8 cellular contexts compared by ENCODE assay signal in genomic region chr14:93977790-93978581, GRCh38. TPM values are rescaled to one million over a fixed set of nuclear protein-coding genes. Genes with fewer than 3 reads are reported as not detected.
DNase-seq lines count a peak whose midpoint lies in the region; ATAC-seq, FAIRE-seq and TF ChIP-seq lines count a peak whose summit lies in the region.

No MANE protein-coding gene starts in this region.

- CTCF ChIA-PET in T-cell (lab: Charles Lee), result interaction anchor here in 1 of 2 donors (0.6 to 1.1 kb wide), 5 partner anchors 15 to 203 kb away, joined by 3 to 12 read pairs (median 4); no protein-coding TSS in a partner anchor
- CTCF ChIA-PET in GM12878 (lab: Yijun Ruan, JAX), result interaction anchor here (0.8 to 20.8 kb wide), 13 partner anchors 9 to 154 kb away, joined by 4 to 399 read pairs (median 5); partner anchors contain the start of gene CCDC197

- intact Hi-C loops in GM12878 (cut with micrococcal nuclease; ENCODE audit: unreplicated experiment), result loop anchor here (5.0 kb wide), 1 partner anchor 104 kb away; the partner anchor contains the start of genes DDX24 and IFI27L1

- RAD21 ChIA-PET in GM12878 (lab: Charles Lee; ENCODE audit: unreplicated experiment), result interaction anchor here (0.5 to 16.9 kb wide), 8 partner anchors 7 to 147 kb away, joined by 3 to 324 read pairs (median 25); partner anchors contain the start of genes CCDC197, DDX24 and IFI27L1

- H4K20me1 ChIP-seq in GM12878 (ENCODE audit: control insufficient read depth, insufficient read depth) (no peaks in the 10 kb centered on the region), osteoblast (ENCODE audit: insufficient read depth, low read length) (no peaks in the 10 kb centered on the region)

- SMC1A ChIA-PET in GM12878 (lab: Charles Lee; ENCODE audit: uncharacterized antibody, unreplicated experiment), result interaction anchor here (0.6 to 20.2 kb wide), 10 partner anchors 8 to 1029 kb away, joined by 3 to 409 read pairs (median 8); partner anchors contain the start of gene CCDC197

- no peaks in the 10 kb centered on the region; the same call in 2 of the 3 replicates for H3K9me3 ChIP-seq in GM12878 (replicated peaks; ENCODE audit: control insufficient read depth, insufficient read depth, low read length)
- no peaks in the 10 kb centered on the region for H3K9me3 ChIP-seq in osteoblast (ENCODE audit: low read depth, low read length)

- H3K79me2 ChIP-seq in GM12878 (ENCODE audit: control insufficient read depth, insufficient read depth, low read length), result no peaks in the 10 kb centered on the region
- no peaks in the 10 kb centered on the region for H3K79me2 ChIP-seq in osteoblast (ENCODE audit: insufficient read depth, low read length)

- peak overlapping the region in 2 of 3 donors; percentile 31 to 64 for H3K4me3 Mint-ChIP-seq in T-cell
- H3K4me3 Mint-ChIP-seq in progenitor cell of endocrine pancreas (ENCODE audit: low read depth), result no peak overlapping the region

- TF ChIP-seq RAD21 in GM12878 (IDR thresholded peaks at IDR 0.05; ENCODE audit: insufficient read depth, low read depth, low read length), result peak; percentile 4; the same call in 1 of the 2 replicates

- peak overlapping the region; percentile 75; the same call in 1 of the 2 replicates for H3K4me2 ChIP-seq in GM12878 (ENCODE audit: control insufficient read depth, insufficient read depth)
- no peak overlapping the region for H3K4me2 ChIP-seq in osteoblast (ENCODE audit: insufficient read depth, low read length)

- H3K4me1 ChIP-seq in GM12878 (ENCODE audit: control insufficient read depth, insufficient read depth, low read length), result peaks cover 70% of the 10 kb centered on the region
- H3K4me1 ChIP-seq in osteoblast (ENCODE audit: insufficient read depth, low read length), result peaks cover 10% of the 10 kb centered on the region

- 44% methylated on average over 11 of the region's 11 CpGs for WGBS in GM12878 (ENCODE audit: insufficient coverage, insufficient replicate concordance, low lambda C conversion rate, missing lambda C conversion rate)

- peak overlapping the region; percentile 90 to 91 for H3K27ac Mint-ChIP-seq in T-cell
- H3K27ac Mint-ChIP-seq in progenitor cell of endocrine pancreas, result no peak overlapping the region

- DNase-seq in GM06990 (ENCODE audit: extremely low read depth, insufficient read length) (peak; percentile 77), T-cell (peak; percentile 42 to 80 (median 60)), GM12878 (ENCODE audit: low read depth, low spot score) (peak; percentile 74), progenitor cell of endocrine pancreas (ENCODE audit: low spot score, unreplicated experiment) (no peak), osteoblast (ENCODE audit: insufficient read length, low spot score, missing footprints) (no peak), NCI-H2196 (lab: John Stamatoyannopoulos, UW; ENCODE audit: unreplicated experiment) (no peak)
- peak; percentile 44 for DNase-seq in stimulated activated CD8-positive, alpha-beta memory T cell treated with anti-CD3 and anti-CD28 coated beads, Interleukin-12 subunit alpha, Interleukin-12 subunit beta, amount 100 ng/mL, for 4 hours (ENCODE audit: low read depth)

- FAIRE-seq in GM12878 (lab: Jason Lieb, UNC), result peak; percentile 77

- H3K36me3 Mint-ChIP-seq in T-cell (peaks cover 6% of the 10 kb centered on the region), progenitor cell of endocrine pancreas (ENCODE audit: insufficient read depth) (no peaks in the 10 kb centered on the region)

- peak overlapping the region; percentile 79 for H3K9ac ChIP-seq in GM12878 (ENCODE audit: control insufficient read depth, insufficient read depth, low read length)

- H3K27me3 Mint-ChIP-seq in T-cell, result peaks cover 0 to under 1% of the 10 kb centered on the region in 2 donors
- peaks cover 23% of the 10 kb centered on the region for H3K27me3 Mint-ChIP-seq in progenitor cell of endocrine pancreas

- H3K4me1 Mint-ChIP-seq in T-cell, result peaks cover 53 to 62% (median 53%) of the 10 kb centered on the region in 3 donors
- H3K4me1 Mint-ChIP-seq in progenitor cell of endocrine pancreas (ENCODE audit: low read depth), result no peaks in the 10 kb centered on the region

- H2AFZ ChIP-seq in GM12878 (ENCODE audit: control insufficient read depth, low read depth, low read length) (no peak overlapping the region), osteoblast (ENCODE audit: low read length) (no peak overlapping the region)

- H3K27me3 ChIP-seq in GM06990 (replicated peaks; ENCODE audit: control insufficient read depth, insufficient read depth, low read length) (no peaks in the 10 kb centered on the region), GM12878 (replicated peaks in 1 of 2; ENCODE audit: control insufficient read depth in 2 of 2, insufficient read depth in 2 of 2, low read length in 1 of 2) (no peaks in the 10 kb centered on the region), osteoblast (ENCODE audit: insufficient read depth, low read length) (no peaks in the 10 kb centered on the region)

- POLR2A ChIA-PET in T-cell (lab: Charles Lee) (interaction anchor here in 1 of 2 donors (0.7 kb wide), 1 partner anchor 102 kb away, joined by 3 read pairs; no protein-coding TSS in a partner anchor), GM12878 (lab: Charles Lee) (interaction anchor here (0.6 to 2.7 kb wide), 12 partner anchors 8 to 48 kb away, joined by 3 to 18 read pairs (median 8); partner anchors contain the start of genes CCDC197 and OTUB2)

- TF ChIP-seq POLR2A in GM12878 (IDR thresholded peaks at IDR 0.05; ENCODE audit: low read depth, low read length), result no peak

- H3K36me3 ChIP-seq in GM06990 (ENCODE audit: control insufficient read depth, insufficient read depth, low read length), result no peaks in the 10 kb centered on the region
- no peaks in the 10 kb centered on the region; a peak in 1 of 4 replicates for H3K36me3 ChIP-seq in GM12878 (ENCODE audit: control insufficient read depth in 2 of 2, insufficient read depth in 2 of 2, low read length in 1 of 2)
- H3K36me3 ChIP-seq in osteoblast (ENCODE audit: insufficient read depth, low read length), result no peaks in the 10 kb centered on the region

- peaks cover 11 to 14% (median 12%) of the 10 kb centered on the region in 3 donors for H3K9me3 Mint-ChIP-seq in T-cell
- H3K9me3 Mint-ChIP-seq in progenitor cell of endocrine pancreas (ENCODE audit: low read depth), result no peaks in the 10 kb centered on the region

- TF ChIP-seq EP300 in GM12878 (IDR thresholded peaks at IDR 0.05; ENCODE audit: borderline replicate concordance in 1 of 2, control insufficient read depth in 1 of 2, low read depth in 2 of 2, low read length in 2 of 2), result peak; percentile 93 to 97

- H3K4me3 ChIP-seq in GM06990 (replicated peaks; ENCODE audit: low read depth, low read length) (no peak overlapping the region), GM12878 (peak overlapping the region; percentile 67; the same call in 1 of the 2 replicates), osteoblast (ENCODE audit: insufficient read depth, low read length) (no peak overlapping the region)

- TF ChIP-seq CTCF in GM06990 (IDR thresholded peaks at IDR 0.05; ENCODE audit: insufficient read depth, low read length, poor library complexity, severe bottlenecking) (no peak), GM12878 (IDR thresholded peaks at IDR 0.05 in 2 of 3, conservative IDR thresholded peaks at IDR 0.05 in 1 of 3; ENCODE audit: control insufficient read depth in 2 of 3, extremely low read depth in 1 of 3, insufficient read depth in 1 of 3, low read depth in 3 of 3, low read length in 3 of 3) (no peak), progenitor cell of endocrine pancreas (IDR thresholded peaks at IDR 0.05; ENCODE audit: unreplicated experiment) (no peak), osteoblast (IDR thresholded peaks at IDR 0.05; ENCODE audit: extremely low read depth, low read depth, low read length) (no peak)

- H3K27ac ChIP-seq in GM12878 (ENCODE audit: control insufficient read depth, insufficient read depth), result peak overlapping the region; percentile 96
- H3K27ac ChIP-seq in osteoblast (ENCODE audit: low read depth, low read length), result no peak overlapping the region

- ATAC-seq in HG02678 (IDR thresholded peaks at IDR 0.05; ENCODE audit: unreplicated experiment), result peak; percentile 61
- peak; percentile 90 to 95 (median 94) for ATAC-seq in T-cell (replicated peaks in 1 of 4)
- peak; percentile 74 for ATAC-seq in GM12878

- no TSS peak for BruUV-seq in GM12878 (replicated peaks; lab: Mats Ljungman, UMichigan)

- in situ Hi-C loops in GM12878 (cut with MboI), result loop anchor here (10.0 kb wide), 1 partner anchor 1537 kb away; the partner anchor contains the start of gene SYNE3

RNA-seq across cellular contexts. Expression of gene ASB2, which starts 1.6 kb away (rescaled TPM):
- total RNA-seq in T-cell, result 1 to 10 TPM; 2.7 to 5.4 (median 3.3) TPM
- 74.5 and 81.9 TPM in 2 replicates for total RNA-seq in GM12878 (2013; cell fraction: nucleolus; rRNA removed)
- 46.4 and 53.5 TPM in 2 replicates for total RNA-seq in GM12878 (2014; rRNA removed)
- total RNA-seq in GM12878 (2014; rRNA removed; fragmentation: Illumina TruSeq; extraction: Trizol), result 21.5 and 26.9 TPM in 2 replicates
- 40.0 and 40.4 TPM in 2 replicates for total RNA-seq in GM12878 (2021)
- polyA plus RNA-seq in GM12878 (2011; ENCODE audit: low read depth), result 18.9 TPM
- 8.5 and 16.9 TPM in 2 replicates for polyA plus RNA-seq in GM12878 (2011; rRNA removed)
- polyA plus RNA-seq in GM12878 (2011; cell fraction: cytosol; rRNA removed), result 22.6 and 38.7 TPM in 2 replicates
- 45.6 and 71.8 TPM in 2 replicates for polyA plus RNA-seq in GM12878 (2011; cell fraction: nucleus; rRNA removed)
- 18.6 and 50.6 TPM in 2 replicates for polyA plus RNA-seq in GM12878 (2012)
- polyA plus RNA-seq in GM12878 (2014; fragmentation: Illumina TruSeq; extraction: Trizol), result 12.3 and 21.9 TPM in 2 replicates
- polyA plus RNA-seq in GM12878 (2014; fragmentation: Nextera tagmentation; extraction: Ambion mirVana), result 1 to 10 TPM; 3.0 to 7.4 TPM
- 50.0 and 54.5 TPM in 2 replicates for polyA plus RNA-seq in GM12878 (2014; rRNA removed)
- polyA plus RNA-seq in GM12878 (2016; fragmentation: Nextera tagmentation; extraction: Ambion mirVana), result 10 to 100 TPM; 51.7 to 54.8 TPM
- polyA minus RNA-seq in GM12878 (2011; rRNA and poly(A)+ RNA removed), result 20.3 and 37.3 TPM in 2 replicates
- 8.8 and 11.7 TPM in 2 replicates for polyA minus RNA-seq in GM12878 (2011; cell fraction: cytosol; rRNA and poly(A)+ RNA removed)
- 26.7 and 36.0 TPM in 2 replicates for polyA minus RNA-seq in GM12878 (2011; cell fraction: nucleus; rRNA and poly(A)+ RNA removed)
- total RNA-seq in progenitor cell of endocrine pancreas, result not detected in 2 replicates
- total RNA-seq in osteoblast, result 0.88 and 1.1 TPM in 2 replicates

RNA-seq across cellular contexts. Expression of gene CCDC197, which starts 19.1 kb away (rescaled TPM):
- total RNA-seq in T-cell (not detected), GM12878 (2014; rRNA removed) (not detected in 2 replicates), GM12878 (2014; rRNA removed; fragmentation: Illumina TruSeq; extraction: Trizol) (not detected in 2 replicates), GM12878 (2021) (not detected in 2 replicates), progenitor cell of endocrine pancreas (not detected in 2 replicates), osteoblast (not detected in 2 replicates)
- 1.2 TPM in 2 replicates for total RNA-seq in GM12878 (2013; cell fraction: nucleolus; rRNA removed)
- not detected for polyA plus RNA-seq in GM12878 (2011; ENCODE audit: low read depth)
- polyA plus RNA-seq in GM12878 (2011; rRNA removed) (0.12 and 0.16 TPM in 2 replicates), GM12878 (2014; fragmentation: Illumina TruSeq; extraction: Trizol) (not detected in 2 replicates), GM12878 (2014; fragmentation: Nextera tagmentation; extraction: Ambion mirVana) (not detected), GM12878 (2014; rRNA removed) (not detected in 2 replicates), GM12878 (2016; fragmentation: Nextera tagmentation; extraction: Ambion mirVana) (not detected)
- polyA plus RNA-seq in GM12878 (2011; cell fraction: cytosol; rRNA removed), result 0.04 TPM in 1 of 2 replicates, not detected in the other
- 0.28 and 0.56 TPM in 2 replicates for polyA plus RNA-seq in GM12878 (2011; cell fraction: nucleus; rRNA removed)
- polyA plus RNA-seq in GM12878 (2012), result 0.17 TPM in 1 of 2 replicates, not detected in the other
- polyA minus RNA-seq in GM12878 (2011; rRNA and poly(A)+ RNA removed), result 0.21 TPM in 1 of 2 replicates, not detected in the other
- not detected in 2 replicates for polyA minus RNA-seq in GM12878 (2011; cell fraction: cytosol; rRNA and poly(A)+ RNA removed)
- polyA minus RNA-seq in GM12878 (2011; cell fraction: nucleus; rRNA and poly(A)+ RNA removed), result 0.24 TPM in 1 of 2 replicates, not detected in the other

RNA-seq across cellular contexts. Expression of gene OTUB2, which starts 48.2 kb away (rescaled TPM):
- total RNA-seq in T-cell, result under 1 TPM; 0.09 to 0.57 (median 0.28) TPM
- 1.3 and 3.2 TPM in 2 replicates for total RNA-seq in GM12878 (2013; cell fraction: nucleolus; rRNA removed)
- 0.49 and 0.56 TPM in 2 replicates for total RNA-seq in GM12878 (2014; rRNA removed)
- total RNA-seq in GM12878 (2014; rRNA removed; fragmentation: Illumina TruSeq; extraction: Trizol), result 0.40 and 0.46 TPM in 2 replicates
- 0.46 and 0.77 TPM in 2 replicates for total RNA-seq in GM12878 (2021)
- polyA plus RNA-seq in GM12878 (2011; ENCODE audit: low read depth), result 0.43 TPM
- 0.36 and 0.48 TPM in 2 replicates for polyA plus RNA-seq in GM12878 (2011; rRNA removed)
- 0.90 and 0.97 TPM in 2 replicates for polyA plus RNA-seq in GM12878 (2011; cell fraction: cytosol; rRNA removed)
- polyA plus RNA-seq in GM12878 (2011; cell fraction: nucleus; rRNA removed), result 0.73 and 1.1 TPM in 2 replicates
- 0.46 and 0.51 TPM in 2 replicates for polyA plus RNA-seq in GM12878 (2012)
- polyA plus RNA-seq in GM12878 (2014; fragmentation: Illumina TruSeq; extraction: Trizol), result 0.41 and 0.47 TPM in 2 replicates
- under 1 TPM; 0.05 to 0.18 TPM for polyA plus RNA-seq in GM12878 (2014; fragmentation: Nextera tagmentation; extraction: Ambion mirVana)
- 0.26 and 0.49 TPM in 2 replicates for polyA plus RNA-seq in GM12878 (2014; rRNA removed)
- polyA plus RNA-seq in GM12878 (2016; fragmentation: Nextera tagmentation; extraction: Ambion mirVana), result under 1 TPM; 0.25 to 0.82 TPM
- 1.1 and 1.3 TPM in 2 replicates for polyA minus RNA-seq in GM12878 (2011; rRNA and poly(A)+ RNA removed)
- polyA minus RNA-seq in GM12878 (2011; cell fraction: cytosol; rRNA and poly(A)+ RNA removed), result 0.42 TPM in 1 of 2 replicates, not detected in the other
- 0.48 and 0.67 TPM in 2 replicates for polyA minus RNA-seq in GM12878 (2011; cell fraction: nucleus; rRNA and poly(A)+ RNA removed)
- 7.0 and 7.4 TPM in 2 replicates for total RNA-seq in progenitor cell of endocrine pancreas
- 1.2 and 1.4 TPM in 2 replicates for total RNA-seq in osteoblast

RNA-seq across cellular contexts. Expression of gene FAM181A, which starts 50.8 kb away (rescaled TPM):
- total RNA-seq in T-cell (not detected), GM12878 (2014; rRNA removed) (not detected in 2 replicates), GM12878 (2014; rRNA removed; fragmentation: Illumina TruSeq; extraction: Trizol) (not detected in 2 replicates), GM12878 (2021) (not detected in 2 replicates), progenitor cell of endocrine pancreas (not detected in 2 replicates), osteoblast (not detected in 2 replicates)
- total RNA-seq in GM12878 (2013; cell fraction: nucleolus; rRNA removed), result not detected in 2 replicates
- not detected for polyA plus RNA-seq in GM12878 (2011; ENCODE audit: low read depth)
- polyA plus RNA-seq in GM12878 (2011; rRNA removed) (not detected in 2 replicates), GM12878 (2014; fragmentation: Illumina TruSeq; extraction: Trizol) (not detected in 2 replicates), GM12878 (2014; fragmentation: Nextera tagmentation; extraction: Ambion mirVana) (not detected), GM12878 (2014; rRNA removed) (not detected in 2 replicates), GM12878 (2016; fragmentation: Nextera tagmentation; extraction: Ambion mirVana) (not detected)
- polyA plus RNA-seq in GM12878 (2011; cell fraction: cytosol; rRNA removed), result not detected in 2 replicates
- not detected in 2 replicates for polyA plus RNA-seq in GM12878 (2011; cell fraction: nucleus; rRNA removed)
- not detected in 2 replicates for polyA plus RNA-seq in GM12878 (2012)
- not detected in 2 replicates for polyA minus RNA-seq in GM12878 (2011; rRNA and poly(A)+ RNA removed)
- not detected in 2 replicates for polyA minus RNA-seq in GM12878 (2011; cell fraction: cytosol; rRNA and poly(A)+ RNA removed)
- not detected in 2 replicates for polyA minus RNA-seq in GM12878 (2011; cell fraction: nucleus; rRNA and poly(A)+ RNA removed)

Comparison
In these comparisons a context has a peak if more than half of its experiments do, and no peak if none do; other contexts are left out.
1. DNase-seq: peak in GM06990 (single experiment), T-cell (34 of 34), GM12878 (single experiment) and stimulated activated CD8-positive, alpha-beta memory T cell treated with anti-CD3 and anti-CD28 coated beads, Interleukin-12 subunit alpha, Interleukin-12 subunit beta, amount 100 ng/mL, for 4 hours (single experiment); none in progenitor cell of endocrine pancreas (single experiment), osteoblast (single experiment) and NCI-H2196 (single experiment).
2. Peak in every context shown above with its lines, with median percentiles within 50 percentile points of each other: ATAC-seq.